36 cellular contexts compared by ENCODE assay signal in the genomic region with DNA sequence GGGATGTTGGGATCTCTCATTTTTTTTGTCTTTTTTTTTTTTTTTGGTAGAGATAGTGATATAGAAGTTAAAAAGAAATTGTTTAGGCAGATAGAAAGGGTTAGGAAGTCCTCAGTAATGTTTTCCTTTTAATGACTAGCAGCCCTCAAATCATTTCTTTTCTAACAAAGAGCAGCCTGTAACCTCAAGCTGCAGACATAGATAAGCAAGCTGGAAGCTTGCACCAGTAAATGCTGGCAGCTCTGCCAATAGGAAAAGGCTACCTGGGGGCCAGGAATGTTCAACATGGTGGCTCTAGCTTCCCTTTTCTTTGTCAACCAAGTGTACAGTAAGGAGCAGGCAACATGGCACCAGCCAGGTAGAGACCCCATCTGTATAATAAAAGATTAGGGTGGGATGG.
"Had no signal": no experiment of that assay in that cellular context is flagged by ENCODE, and none has a peak within 500 bp of the region (broad histone marks: within the 10 kb centered on the region; RNA-seq: fewer than 3 reads in every experiment).

No MANE protein-coding gene starts in this region.

- H3K9me3 Mint-ChIP-seq: activated B cell treated with CpG ODN at 0.5 μM for 24 hours; activated CD4-positive, alpha-beta memory T cell treated with anti-CD3 and anti-CD28 coated beads for 36 hours; activated CD4-positive, alpha-beta T cell treated with anti-CD3 and anti-CD28 coated beads, Interleukin-2, amount 10 ng/mL, durations not matched to agents 24 days and 14 days; activated CD8-positive, alpha-beta T cell treated with anti-CD3 and anti-CD28 coated beads for 36 hours; activated naive CD4-positive, alpha-beta T cell treated with anti-CD3 and anti-CD28 coated beads for 36 hours; activated naive CD4-positive, alpha-beta T cell treated with anti-CD3 and anti-CD28 coated beads, Interleukin-2, amount 50 U/mL, for 72 hours; activated naive CD8-positive, alpha-beta T cell treated with anti-CD3 and anti-CD28 coated beads for 36 hours; activated T-cell treated with anti-CD3 and anti-CD28 coated beads, Interleukin-2, amount 50 U/mL, for 4 hours; activated T-cell treated with anti-CD3 and anti-CD28 coated beads, Interleukin-2, amount 50 U/mL, for 72 hours; activated T-helper 1 cell treated with anti-CD3 and anti-CD28 coated beads, Interleukin-12 subunit alpha, Interleukin-12 subunit beta, Interleukin-2, Interleukin-4 antibody, amounts not matched to agents 30 ng/mL and 10 ng/mL and 1 ng/mL, durations not matched to agents 14 hours and 24 hours and 36 hours; activated T-helper 17 cell treated with anti-CD3 and anti-CD28 coated beads, Interleukin-2, amount 50 U/mL, for 72 hours; T-helper 1 cell treated with Interleukin-12 subunit alpha and Interleukin-12 subunit beta and Interleukin-4 antibody, amounts not matched to agents 30 μg/mL and 1 μg/mL, for 36 hours; T-helper 2 cell treated with Interferon-gamma antibody and Interleukin-4, amounts not matched to agents 5 μg/mL and 100 μg/mL, for 36 hours had no signal

- ATAC-seq: activated CD8-positive, alpha-beta T cell treated with anti-CD3 and anti-CD28 coated beads for 36 hours; activated naive CD4-positive, alpha-beta T cell treated with anti-CD3 and anti-CD28 coated beads, Interleukin-2, amount 50 U/mL, for 72 hours; activated T-cell treated with anti-CD3 and anti-CD28 coated beads, Interleukin-2, amount 50 U/mL, for 4 hours; activated T-cell treated with anti-CD3 and anti-CD28 coated beads, Interleukin-2, amount 50 U/mL, for 72 hours; activated T-helper 17 cell treated with anti-CD3 and anti-CD28 coated beads, Interleukin-2, amount 50 U/mL, for 72 hours; body of pancreas had no signal

- H3K27ac ChIP-seq: adrenal gland, body of pancreas, brain microvascular endothelial cell, breast epithelium, VCaP had no signal

- DNase-seq: activated B cell treated with CpG ODN at 0.5 μM for 24 hours; activated CD4-positive, alpha-beta memory T cell treated with anti-CD3 and anti-CD28 coated beads for 36 hours; activated CD4-positive, alpha-beta T cell treated with anti-CD3 and anti-CD28 coated beads for 4 hours; activated CD4-positive, alpha-beta T cell treated with anti-CD3 and anti-CD28 coated beads, Interleukin-2, amount 10 ng/mL, durations not matched to agents 24 days and 14 days; activated CD4-positive, alpha-beta T cell treated with anti-CD3 and anti-CD28 coated beads, Interleukin-2, amount 50 U/mL, for 1 hour; activated CD4-positive, alpha-beta T cell treated with anti-CD3 and anti-CD28 coated beads, Interleukin-2, amount 50 U/mL, for 4 hours; activated CD4-positive, CD25-positive, alpha-beta regulatory T cell treated with anti-CD3 and anti-CD28 coated beads, Interleukin-2, amount 50 U/mL, for 72 hours; activated CD8-positive, alpha-beta memory T cell treated with anti-CD3 and anti-CD28 coated beads, Interleukin-2, amount 50 U/mL, for 4 hours; activated CD8-positive, alpha-beta T cell treated with anti-CD3 and anti-CD28 coated beads for 36 hours; activated effector memory CD4-positive, alpha-beta T cell treated with anti-CD3 and anti-CD28 coated beads, Interleukin-2, amount 50 U/mL, for 16 hours; activated gamma-delta T cell treated with Interleukin-2 at 50 U/mL for 16 hours; activated naive CD4-positive, alpha-beta T cell; activated naive CD4-positive, alpha-beta T cell treated with anti-CD3 and anti-CD28 coated beads for 36 hours; activated naive CD4-positive, alpha-beta T cell treated with anti-CD3 and anti-CD28 coated beads, Interleukin-2, amount 50 U/mL, for 16 hours; activated naive CD8-positive, alpha-beta T cell treated with anti-CD3 and anti-CD28 coated beads for 36 hours; activated T-cell treated with anti-CD3 and anti-CD28 coated beads for 4 hours; activated T-cell treated with anti-CD3 and anti-CD28 coated beads, Interleukin-2, amount 50 U/mL, for 1 hour; activated T-cell treated with anti-CD3 and anti-CD28 coated beads, Interleukin-2, amount 50 U/mL, for 4 hours; activated T-cell treated with anti-CD3 and anti-CD28 coated beads, Interleukin-2, amount 50 U/mL, for 72 hours; adrenal gland; amniotic stem cell; aorta; body of pancreas; brain microvascular endothelial cell; central memory CD4-positive, alpha-beta T cell; T-helper 1 cell; T-helper 2 cell; T-helper 9 cell had no signal

- H3K9me3 ChIP-seq: adrenal gland, body of pancreas, breast epithelium had no signal

- H3K27ac Mint-ChIP-seq: activated B cell treated with CpG ODN at 0.5 μM for 24 hours; activated CD4-positive, alpha-beta memory T cell treated with anti-CD3 and anti-CD28 coated beads for 36 hours; activated CD4-positive, alpha-beta T cell treated with anti-CD3 and anti-CD28 coated beads, Interleukin-2, amount 10 ng/mL, durations not matched to agents 24 days and 14 days; activated CD8-positive, alpha-beta T cell treated with anti-CD3 and anti-CD28 coated beads for 36 hours; activated naive CD4-positive, alpha-beta T cell treated with anti-CD3 and anti-CD28 coated beads for 36 hours; activated naive CD4-positive, alpha-beta T cell treated with anti-CD3 and anti-CD28 coated beads, Interleukin-2, amount 50 U/mL, for 72 hours; activated naive CD8-positive, alpha-beta T cell treated with anti-CD3 and anti-CD28 coated beads for 36 hours; activated T-cell treated with anti-CD3 and anti-CD28 coated beads, Interleukin-2, amount 50 U/mL, for 72 hours; activated T-helper 1 cell treated with anti-CD3 and anti-CD28 coated beads, Interleukin-12 subunit alpha, Interleukin-12 subunit beta, Interleukin-2, Interleukin-4 antibody, amounts not matched to agents 30 ng/mL and 10 ng/mL and 1 ng/mL, durations not matched to agents 14 hours and 24 hours and 36 hours; activated T-helper 17 cell treated with anti-CD3 and anti-CD28 coated beads, Interleukin-2, amount 50 U/mL, for 72 hours; T-helper 1 cell treated with Interleukin-12 subunit alpha and Interleukin-12 subunit beta and Interleukin-4 antibody, amounts not matched to agents 30 μg/mL and 1 μg/mL, for 36 hours; T-helper 2 cell treated with Interferon-gamma antibody and Interleukin-4, amounts not matched to agents 5 μg/mL and 100 μg/mL, for 36 hours had no signal

- H3K36me3 Mint-ChIP-seq: activated CD4-positive, alpha-beta memory T cell treated with anti-CD3 and anti-CD28 coated beads for 36 hours; activated naive CD4-positive, alpha-beta T cell treated with anti-CD3 and anti-CD28 coated beads, Interleukin-2, amount 50 U/mL, for 72 hours; activated naive CD8-positive, alpha-beta T cell treated with anti-CD3 and anti-CD28 coated beads for 36 hours had no signal

- FAIRE-seq: astrocyte had no signal

- H3K36me3 ChIP-seq: adrenal gland, brain microvascular endothelial cell, breast epithelium had no signal

- H3K4me3 ChIP-seq: adrenal gland, body of pancreas, breast epithelium had no signal

- H3K4me3 Mint-ChIP-seq: activated B cell treated with CpG ODN at 0.5 μM for 24 hours; activated CD4-positive, alpha-beta memory T cell treated with anti-CD3 and anti-CD28 coated beads for 36 hours; activated CD4-positive, alpha-beta T cell treated with anti-CD3 and anti-CD28 coated beads, Interleukin-2, amount 10 ng/mL, durations not matched to agents 24 days and 14 days; activated CD8-positive, alpha-beta T cell treated with anti-CD3 and anti-CD28 coated beads for 36 hours; activated naive CD4-positive, alpha-beta T cell treated with anti-CD3 and anti-CD28 coated beads for 36 hours; activated naive CD8-positive, alpha-beta T cell treated with anti-CD3 and anti-CD28 coated beads for 36 hours; activated T-cell treated with anti-CD3 and anti-CD28 coated beads, Interleukin-2, amount 50 U/mL, for 4 hours; activated T-cell treated with anti-CD3 and anti-CD28 coated beads, Interleukin-2, amount 50 U/mL, for 72 hours; activated T-helper 1 cell treated with anti-CD3 and anti-CD28 coated beads, Interleukin-12 subunit alpha, Interleukin-12 subunit beta, Interleukin-2, Interleukin-4 antibody, amounts not matched to agents 30 ng/mL and 10 ng/mL and 1 ng/mL, durations not matched to agents 14 hours and 24 hours and 36 hours; activated T-helper 17 cell treated with anti-CD3 and anti-CD28 coated beads, Interleukin-2, amount 50 U/mL, for 72 hours; T-helper 1 cell treated with Interleukin-12 subunit alpha and Interleukin-12 subunit beta and Interleukin-4 antibody, amounts not matched to agents 30 μg/mL and 1 μg/mL, for 36 hours; T-helper 2 cell treated with Interferon-gamma antibody and Interleukin-4, amounts not matched to agents 5 μg/mL and 100 μg/mL, for 36 hours had no signal

- H3K27me3 ChIP-seq: adrenal gland, body of pancreas, brain microvascular endothelial cell had no signal

- H3K4me1 ChIP-seq: adrenal gland, breast epithelium had no signal

- H3K4me1 Mint-ChIP-seq: activated B cell treated with CpG ODN at 0.5 μM for 24 hours; activated CD4-positive, alpha-beta T cell treated with anti-CD3 and anti-CD28 coated beads, Interleukin-2, amount 10 ng/mL, durations not matched to agents 24 days and 14 days; activated naive CD8-positive, alpha-beta T cell treated with anti-CD3 and anti-CD28 coated beads for 36 hours; activated T-helper 17 cell treated with anti-CD3 and anti-CD28 coated beads, Interleukin-2, amount 50 U/mL, for 72 hours had no signal
